ENCODE assay signal across 11 cellular contexts in the genomic region with DNA sequence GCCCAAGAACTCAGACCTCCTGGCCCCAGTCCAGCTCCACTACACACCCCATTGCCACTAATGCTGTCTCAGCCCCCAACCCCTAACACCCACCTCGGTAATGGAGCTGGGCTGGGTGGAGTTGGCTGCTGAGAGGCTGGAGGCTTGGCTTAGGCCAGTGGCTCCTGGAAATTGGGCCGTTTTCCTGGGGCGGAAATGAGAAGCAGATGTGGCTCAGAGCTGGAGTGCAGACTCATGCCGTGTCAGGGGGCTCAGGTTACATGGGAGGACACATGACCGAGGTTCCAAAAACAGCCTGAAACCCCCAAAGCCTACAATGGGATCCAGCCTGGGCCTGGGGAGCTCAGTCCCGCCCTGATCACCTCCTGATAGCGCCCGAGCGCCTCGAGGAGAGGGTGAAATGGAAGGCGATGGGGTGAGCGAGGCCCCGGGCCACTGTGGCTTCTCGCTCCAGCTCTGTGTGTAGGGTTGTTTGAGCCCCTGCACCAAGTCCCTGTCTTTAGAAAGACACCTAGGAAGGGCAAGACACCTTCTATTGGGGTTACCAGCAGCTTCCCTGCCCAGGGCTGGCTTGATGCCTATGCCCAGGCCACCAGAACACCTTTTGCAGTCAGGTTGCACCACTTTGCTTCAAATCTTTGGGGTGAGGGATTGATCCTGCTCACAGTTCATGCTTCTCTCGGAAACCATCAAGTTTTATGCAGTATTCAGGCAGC.
DNase-seq lines count a peak whose midpoint lies in the region; ATAC-seq and TF ChIP-seq lines count a peak whose summit lies in the region.
"Had no signal": no experiment of that assay in that cellular context is flagged by ENCODE, and none has a peak within 500 bp of the region (broad histone marks: within the 10 kb centered on the region; RNA-seq: fewer than 3 reads in every experiment).

No MANE protein-coding gene starts in this region.

- H3K4me1 ChIP-seq in body of pancreas = no peaks in the 10 kb centered on the region
- H3K4me1 ChIP-seq in lower lobe of right lung = peaks cover 15% of the 10 kb centered on the region
- peaks cover 0 to 51% (median 21%) of the 10 kb centered on the region in 4 donors for H3K4me1 ChIP-seq in tibial artery

- H3K27ac ChIP-seq in body of pancreas (no peak overlapping the region), lower lobe of right lung (no peak overlapping the region), tibial artery (peak overlapping the region; percentile 61 to 84)

- peak; percentile 97 for DNase-seq in HFF-Myc (ENCODE audit: extremely low read depth, low read depth)
- peak in 1 of 4 donors; percentile 51 for DNase-seq in body of pancreas
- no peak for DNase-seq in lower lobe of right lung
- DNase-seq in tibial artery = peak; percentile 83 to 88
- DNase-seq in activated CD4-positive, alpha-beta T cell treated with anti-CD3 and anti-CD28 coated beads for 48 hours = no peak
- DNase-seq in hippocampal formation (lab: John Stamatoyannopoulos, UW) = no peak
- DNase-seq: RPMI8226 had no signal

- H3K9me3 ChIP-seq in body of pancreas (no peaks in the 10 kb centered on the region), lower lobe of right lung (no peaks in the 10 kb centered on the region), tibial artery (no peaks in the 10 kb centered on the region)

- no peak overlapping the region for H3K4me3 ChIP-seq in HFF-Myc (replicated peaks; ENCODE audit: low read depth, low read length)
- no peak overlapping the region for H3K4me3 ChIP-seq in body of pancreas
- H3K4me3 ChIP-seq in lower lobe of right lung = no peak overlapping the region
- no peak overlapping the region for H3K4me3 ChIP-seq in tibial artery
- H3K4me3 ChIP-seq: GM12878 had no signal

- TF ChIP-seq POLR2A in body of pancreas (IDR thresholded peaks at IDR 0.05) = no peak

- ATAC-seq in body of pancreas = peak; percentile 25
- peak; percentile 23 for ATAC-seq in lower lobe of right lung
- no peak for ATAC-seq in GM18867 (IDR thresholded peaks at IDR 0.05; ENCODE audit: unreplicated experiment)
- no peak for ATAC-seq in GM21825 (IDR thresholded peaks at IDR 0.05; ENCODE audit: unreplicated experiment)
- ATAC-seq: GM12878, HCT116 had no signal

- intact Hi-C loops in body of pancreas (cut with DNase I) = no loop called here
- intact Hi-C loops in lower lobe of right lung (cut with DNase I) = no loop called here
- intact Hi-C loops in tibial artery (cut with DNase I; ENCODE audit: low total_unique reads) = loop anchor here (2.0 kb wide), 1 partner anchor 259 kb away; a partner anchor contains a TSS

- H3K27me3 ChIP-seq in body of pancreas (no peaks in the 10 kb centered on the region), lower lobe of right lung (ENCODE audit: low read depth) (no peaks in the 10 kb centered on the region), tibial artery (no peaks in the 10 kb centered on the region)

- H3K36me3 ChIP-seq in body of pancreas (replicated peaks in 1 of 2; ENCODE audit: insufficient read depth in 1 of 2, low read depth in 2 of 2) = no peaks in the 10 kb centered on the region
- H3K36me3 ChIP-seq in lower lobe of right lung = no peaks in the 10 kb centered on the region
- no peaks in the 10 kb centered on the region for H3K36me3 ChIP-seq in tibial artery

- TF ChIP-seq CTCF in HFF-Myc (IDR thresholded peaks at IDR 0.05; ENCODE audit: low read depth, low read length, missing control alignments) = no peak
- TF ChIP-seq CTCF in body of pancreas (IDR thresholded peaks at IDR 0.05) = no peak
- no peak for TF ChIP-seq CTCF in lower lobe of right lung (IDR thresholded peaks at IDR 0.05)
- no peak for TF ChIP-seq CTCF in tibial artery (IDR thresholded peaks at IDR 0.05)

- WGBS in body of pancreas, 2 donors = 72 to 92% methylated on average over 14 to 15 of the region's 15 CpGs

Comparison
In these comparisons a context has a peak if more than half of its experiments do, and no peak if none do; other contexts are left out.
1. DNase-seq: peak in HFF-Myc (single experiment) and tibial artery (2 of 2); none in lower lobe of right lung (single experiment), activated CD4-positive, alpha-beta T cell treated with anti-CD3 and anti-CD28 coated beads for 48 hours (single experiment) and hippocampal formation (0 of 2).
2. ATAC-seq: peak in body of pancreas (single experiment) and lower lobe of right lung (2 of 2); none in GM18867 (single experiment) and GM21825 (single experiment).
3. H3K27ac ChIP-seq: peak in tibial artery (2 of 2); none in body of pancreas (0 of 4) and lower lobe of right lung (single experiment).